20 cellular contexts compared by ENCODE assay signal in the genomic region with DNA sequence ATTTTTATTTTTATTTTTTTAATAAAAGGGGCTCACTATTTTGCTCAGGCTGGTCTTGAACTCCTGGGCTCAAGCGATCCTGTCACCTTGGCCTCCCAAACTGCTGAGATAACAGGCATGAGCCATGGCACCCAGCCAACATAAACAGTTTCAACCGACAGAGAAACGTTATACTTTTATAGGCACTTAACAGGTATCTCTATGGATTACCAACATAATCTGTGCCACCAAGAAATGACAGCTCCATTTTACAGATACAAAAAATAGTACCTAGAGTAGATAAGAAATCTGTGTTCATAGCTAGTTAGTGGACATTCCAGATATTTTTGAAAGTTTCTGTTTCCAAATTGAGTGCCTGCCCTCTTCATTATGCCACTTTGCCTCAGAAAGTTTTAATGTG.
"Had no signal": no experiment of that assay in that cellular context is flagged by ENCODE, and none has a peak within 500 bp of the region (broad histone marks: within the 10 kb centered on the region; RNA-seq: fewer than 3 reads in every experiment).

No MANE protein-coding gene starts in this region.

- DNase-seq: activated B cell treated with CpG ODN at 0.5 μM for 24 hours; activated CD4-positive, alpha-beta memory T cell treated with anti-CD3 and anti-CD28 coated beads for 36 hours; activated CD4-positive, alpha-beta T cell treated with anti-CD3 and anti-CD28 coated beads for 36 hours; activated naive CD4-positive, alpha-beta T cell treated with Interleukin-2 at 50 U/mL for 16 hours; activated naive CD8-positive, alpha-beta T cell treated with anti-CD3 and anti-CD28 coated beads for 36 hours; activated T-cell treated with anti-CD3 and anti-CD28 coated beads, Interleukin-2, amount 50 U/mL, for 48 hours; amygdala; cerebellar nuclear complex; cortex of kidney; endodermal cell; esophagus squamous epithelium; gastrocnemius medialis; hippocampal formation; kidney glomerular epithelial cell; left lung; naive B cell; nucleus accumbens; right cardiac atrium; stimulated activated CD4-positive, alpha-beta T cell treated with anti-CD3 and anti-CD28 coated beads, Interleukin-4, amount 100 ng/mL, for 24 hours; stimulated activated naive CD4-positive, alpha-beta T cell treated with Interleukin-2 at 50 U/mL for 16 hours had no signal

- ATAC-seq: activated CD4-positive, alpha-beta T cell treated with anti-CD3 and anti-CD28 coated beads for 36 hours; gastrocnemius medialis; left lung; right cardiac atrium had no signal
